8 cellular contexts compared by ENCODE assay signal in the genomic region with DNA sequence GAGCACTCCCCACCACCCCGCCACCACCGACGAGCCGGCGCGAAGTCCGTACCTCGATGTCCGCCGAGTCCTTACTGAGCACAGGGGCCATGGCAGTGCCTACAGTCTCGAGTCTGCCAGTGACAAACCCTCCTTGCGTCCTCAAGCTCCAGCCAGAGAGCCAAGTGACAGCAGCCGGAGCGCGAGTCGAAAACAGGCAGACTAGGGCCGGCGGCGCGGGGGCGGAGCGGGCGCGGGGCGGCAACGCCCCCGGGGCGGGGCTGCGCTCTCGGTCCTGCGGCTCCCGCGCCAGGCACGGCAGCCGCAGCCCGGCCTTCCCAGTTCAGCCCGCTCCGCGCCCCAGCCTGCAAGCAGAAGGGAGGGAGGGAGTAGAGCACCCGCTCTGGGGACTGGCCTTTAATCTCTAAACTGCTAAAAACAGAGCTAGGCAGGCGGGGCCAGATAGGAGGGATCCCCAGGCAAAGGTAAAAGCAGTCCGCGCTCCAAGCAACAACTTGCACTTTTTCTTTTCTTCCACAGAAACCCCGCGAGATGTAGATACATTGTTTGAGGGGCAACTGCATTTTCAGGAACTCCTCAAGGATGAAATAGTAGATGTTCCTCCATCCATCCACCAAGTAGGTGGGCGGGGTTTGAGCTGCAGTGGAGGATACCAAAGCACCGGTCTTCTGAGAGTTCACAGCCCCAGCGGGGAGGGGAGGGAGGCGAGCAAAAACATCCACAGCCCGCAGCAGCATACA. TPM values are rescaled to one million over a fixed set of nuclear protein-coding genes. Genes with fewer than 3 reads are reported as not detected.
DNase-seq lines count a peak whose midpoint lies in the region; ATAC-seq, FAIRE-seq and TF ChIP-seq lines count a peak whose summit lies in the region.

A gene (minus strand): TSS at position 203 of the 740 bp plus-strand sequence. CDS start 112 bp downstream, at position 91.

- H3K79me2 ChIP-seq in astrocyte (ENCODE audit: insufficient read depth, low read length) = peaks cover 44% of the 10 kb centered on the region

- peak within 1 kb of the TSS; percentile 94 for H3K4me3 Mint-ChIP-seq in T-helper 2 cell treated with Interferon-gamma antibody and Interleukin-4, amounts not matched to agents 5 μg/mL and 100 μg/mL, for 36 hours
- peak within 1 kb of the TSS; percentile 93 for H3K4me3 Mint-ChIP-seq in astrocyte (ENCODE audit: unreplicated experiment)

- peaks cover 8% of the 10 kb centered on the region for H3K4me1 ChIP-seq in astrocyte (ENCODE audit: insufficient read depth, low read length)

- no peak for TF ChIP-seq CTCF in astrocyte (IDR thresholded peaks at IDR 0.05; ENCODE audit: insufficient read depth, low read depth, low read length)
- no peak for TF ChIP-seq CTCF in retinal pigment epithelial cell (conservative IDR thresholded peaks at IDR 0.05; ENCODE audit: low read depth, low read length)

- peaks cover 16% of the 10 kb centered on the region for H3K36me3 Mint-ChIP-seq in T-helper 2 cell treated with Interferon-gamma antibody and Interleukin-4, amounts not matched to agents 5 μg/mL and 100 μg/mL, for 36 hours (ENCODE audit: low read depth)
- H3K36me3 Mint-ChIP-seq in astrocyte (ENCODE audit: low read depth, unreplicated experiment) = no peaks in the 10 kb centered on the region

- peak within 1 kb of the TSS; percentile 97 for H3K9ac ChIP-seq in astrocyte (ENCODE audit: low read length)

- ATAC-seq in GM18505 (IDR thresholded peaks at IDR 0.05; ENCODE audit: unreplicated experiment) = peak; percentile 94
- ATAC-seq in HG02943 (IDR thresholded peaks at IDR 0.05; ENCODE audit: low read depth, unreplicated experiment) = peak; percentile 87

- H3K4me2 ChIP-seq in astrocyte (ENCODE audit: low read length) = peak within 1 kb of the TSS; percentile 94

- DNase-seq in NCI-H187 (lab: John Stamatoyannopoulos, UW) (peak; percentile 59 to 66), astrocyte (ENCODE audit: low read depth) (peak; percentile 85), hippocampal formation (lab: John Stamatoyannopoulos, UW) (peak; percentile 90 to 92), retinal pigment epithelial cell (ENCODE audit: low read depth) (peak; percentile 79), cerebellar nuclear complex (lab: John Stamatoyannopoulos, UW) (no peak)
- DNase-seq in T-helper 2 cell treated with Interferon-gamma antibody and Interleukin-4, amounts not matched to agents 5 μg/mL and 100 μg/mL, for 36 hours (ENCODE audit: low spot score) = peak; percentile 86

- no peaks in the 10 kb centered on the region for H3K27me3 Mint-ChIP-seq in T-helper 2 cell treated with Interferon-gamma antibody and Interleukin-4, amounts not matched to agents 5 μg/mL and 100 μg/mL, for 36 hours (ENCODE audit: low read depth)
- no peaks in the 10 kb centered on the region for H3K27me3 Mint-ChIP-seq in astrocyte (ENCODE audit: low read depth, unreplicated experiment)

- H3K4me1 Mint-ChIP-seq in T-helper 2 cell treated with Interferon-gamma antibody and Interleukin-4, amounts not matched to agents 5 μg/mL and 100 μg/mL, for 36 hours (ENCODE audit: low read depth) = peaks cover 59% of the 10 kb centered on the region
- peaks cover 24% of the 10 kb centered on the region for H3K4me1 Mint-ChIP-seq in astrocyte (ENCODE audit: low read depth, unreplicated experiment)

- no peak for FAIRE-seq in astrocyte (lab: Jason Lieb, UNC)

- peak within 1 kb of the TSS; percentile 90 for H2AFZ ChIP-seq in astrocyte (ENCODE audit: low read depth, low read length)

- peaks cover 5% of the 10 kb centered on the region for H3K9me3 Mint-ChIP-seq in T-helper 2 cell treated with Interferon-gamma antibody and Interleukin-4, amounts not matched to agents 5 μg/mL and 100 μg/mL, for 36 hours
- no peaks in the 10 kb centered on the region for H3K9me3 Mint-ChIP-seq in astrocyte (ENCODE audit: unreplicated experiment)

- no peaks in the 10 kb centered on the region for H3K27me3 ChIP-seq in astrocyte (ENCODE audit: insufficient read depth, low read length)

- peak within 1 kb of the TSS; percentile 93 for H3K27ac ChIP-seq in astrocyte (ENCODE audit: low read depth, low read length)

- peak within 1 kb of the TSS; percentile 95 for H3K27ac Mint-ChIP-seq in T-helper 2 cell treated with Interferon-gamma antibody and Interleukin-4, amounts not matched to agents 5 μg/mL and 100 μg/mL, for 36 hours
- H3K27ac Mint-ChIP-seq in astrocyte (ENCODE audit: unreplicated experiment) = peak within 1 kb of the TSS; percentile 41

- no peaks in the 10 kb centered on the region for H3K36me3 ChIP-seq in astrocyte (ENCODE audit: insufficient read depth, low read length)

- TF ChIP-seq POLR2A in GM18505 (IDR thresholded peaks at IDR 0.05; ENCODE audit: borderline replicate concordance, extremely low read depth, insufficient read depth, insufficient read length) = peak; percentile 74

- H3K9me3 ChIP-seq in astrocyte (ENCODE audit: insufficient read depth, low read depth, low read length) = no peaks in the 10 kb centered on the region

- H3K4me3 ChIP-seq in astrocyte (ENCODE audit: insufficient read depth, low read depth, low read length) (peak within 1 kb of the TSS; percentile 88), retinal pigment epithelial cell (ENCODE audit: low read length) (peak within 1 kb of the TSS; percentile 87)

- H4K20me1 ChIP-seq in astrocyte (ENCODE audit: insufficient read depth, low read length) = no peaks in the 10 kb centered on the region

RNA-seq across cellular contexts. Expression of the gene that starts here (rescaled TPM):
- 7.5 and 8.8 TPM in 2 replicates for total RNA-seq in astrocyte

Comparison
In these comparisons a context has a peak if more than half of its experiments do, and no peak if none do; other contexts are left out.
1. DNase-seq: peak in NCI-H187 (2 of 2), T-helper 2 cell treated with Interferon-gamma antibody and Interleukin-4, amounts not matched to agents 5 μg/mL and 100 μg/mL, for 36 hours (single experiment), astrocyte (single experiment), hippocampal formation (2 of 2) and retinal pigment epithelial cell (single experiment); none in cerebellar nuclear complex (0 of 2).